Comparison of ENCODE assay signal across 17 cellular contexts in the genomic region with DNA sequence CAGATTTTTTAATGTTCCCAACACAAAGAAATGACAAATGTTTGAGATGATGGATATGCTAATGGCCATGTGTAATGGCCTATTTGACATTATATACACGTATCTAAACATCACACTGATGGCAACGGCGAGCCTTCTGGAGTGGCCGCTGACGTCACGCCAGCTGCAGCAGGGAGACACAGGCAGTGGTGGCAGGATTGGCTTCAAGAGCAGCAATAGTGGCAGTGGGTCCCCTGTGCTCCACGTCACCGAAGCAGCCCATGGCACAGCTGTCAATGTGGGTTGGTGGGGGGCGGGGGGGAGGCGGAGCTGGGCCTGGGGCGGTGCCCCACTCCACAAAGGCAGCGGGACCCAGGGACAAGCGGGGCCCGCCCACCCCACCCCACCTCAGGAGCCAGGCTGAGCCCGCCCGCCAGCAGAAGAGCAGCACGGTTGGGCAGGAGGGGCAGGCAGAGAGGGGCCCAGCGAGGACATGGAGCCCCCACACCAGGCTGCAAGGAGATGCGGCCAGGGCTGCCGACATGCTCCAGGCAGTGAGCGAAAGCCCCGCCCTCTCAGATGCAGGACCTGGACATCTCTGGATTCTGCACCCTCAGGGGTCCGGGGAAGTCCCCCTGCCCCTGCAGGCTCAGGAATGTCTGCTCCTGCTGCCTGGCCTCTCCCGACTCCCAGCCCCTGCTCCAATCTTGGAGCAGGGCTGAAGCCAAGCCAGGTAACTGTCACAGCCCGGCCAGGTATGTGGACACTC.
DNase-seq lines count a peak whose midpoint lies in the region; ATAC-seq and FAIRE-seq lines count a peak whose summit lies in the region.
"Had no signal": no experiment of that assay in that cellular context is flagged by ENCODE, and none has a peak within 500 bp of the region (broad histone marks: within the 10 kb centered on the region; RNA-seq: fewer than 3 reads in every experiment).

No MANE protein-coding gene starts in this region.

- H3K14ac ChIP-seq in neuronal stem cell (ENCODE audit: low read length), result no peak overlapping the region

- H2AFZ ChIP-seq in neuronal stem cell (ENCODE audit: low read length), result no peak overlapping the region

- H3K4me2 ChIP-seq in neuronal stem cell (ENCODE audit: insufficient read depth, low read length, poor library complexity, severe bottlenecking), result peak overlapping the region; percentile 43
- H3K4me2 ChIP-seq: BLaER1 treated with 17β-estradiol and CSF1 and Interleukin-3, amounts not matched to agents 10 nM and 100 nM had no signal

- H3K23ac ChIP-seq in neuronal stem cell (ENCODE audit: low read depth, low read length, poor library complexity), result peak overlapping the region; percentile 95

- no peak overlapping the region for H4K8ac ChIP-seq in neuronal stem cell (ENCODE audit: low read depth, low read length)

- H2BK15ac ChIP-seq in neuronal stem cell (ENCODE audit: low read length), result no peak overlapping the region

- no peak for ATAC-seq in HG03571 (IDR thresholded peaks at IDR 0.05; ENCODE audit: unreplicated experiment)
- ATAC-seq: body of pancreas had no signal

- H3K4ac ChIP-seq in neuronal stem cell (ENCODE audit: low read length), result no peak overlapping the region

- H3K36me3 ChIP-seq in neuronal stem cell (replicated peaks in 1 of 2; ENCODE audit: control insufficient read depth in 2 of 2, insufficient read depth in 2 of 2, low read length in 2 of 2), result no peaks in the 10 kb centered on the region
- H3K36me3 ChIP-seq: transverse colon had no signal

- peak overlapping the region; percentile 88 for H3K9ac ChIP-seq in neuronal stem cell (ENCODE audit: low read depth, low read length, poor library complexity)
- H3K9ac ChIP-seq: BLaER1 treated with 17β-estradiol and CSF1 and Interleukin-3, amounts not matched to agents 10 nM and 100 nM had no signal

- H2BK12ac ChIP-seq in neuronal stem cell (ENCODE audit: low read length), result peak overlapping the region; percentile 30

- H3K27me3 ChIP-seq in neuronal stem cell (ENCODE audit: control insufficient read depth in 3 of 3, insufficient read depth in 3 of 3, low read depth in 1 of 3, low read length in 3 of 3), result no peaks in the 10 kb centered on the region
- H3K27me3 ChIP-seq: BLaER1 treated with 17β-estradiol and CSF1 and Interleukin-3, amounts not matched to agents 10 nM and 100 nM; body of pancreas; transverse colon had no signal

- FAIRE-seq in frontal cortex (lab: Jason Lieb, UNC), result no peak

- WGBS in neuronal stem cell (ENCODE audit: extremely low coverage in 2 of 2, insufficient read length in 2 of 2, insufficient replicate concordance in 1 of 2), 2 donors, result no CpG with 5 or more reads among the region's 25 CpGs

- no peak overlapping the region for H2BK120ac ChIP-seq in neuronal stem cell (ENCODE audit: low read depth, low read length)

- H3K4me3 ChIP-seq in neuronal stem cell (ENCODE audit: low read length in 2 of 2), result peak overlapping the region in 1 of 2 donors; percentile 46
- H3K4me3 ChIP-seq: body of pancreas, psoas muscle, transverse colon had no signal

- DNase-seq in DMS53 treated with DMSO at 0.1 percent for 48 hours (lab: John Stamatoyannopoulos, UW; ENCODE audit: unreplicated experiment), result peak; percentile 12
- peak; percentile 52 for DNase-seq in NCI-H69 (lab: John Stamatoyannopoulos, UW)
- peak; percentile 16 to 30 for DNase-seq in frontal cortex (ENCODE audit: low spot score in 2 of 2)
- DNase-seq in neuronal stem cell (ENCODE audit: low spot score), result peak; percentile 23
- DNase-seq in NCI-H1105 (lab: John Stamatoyannopoulos, UW), result no peak
- no peak for DNase-seq in stimulated activated CD4-positive, alpha-beta T cell treated with anti-CD3 and anti-CD28 coated beads, Interleukin-1b, Interleukin-23, amount 100 ng/mL, for 48 hours
- DNase-seq in AML-193 (lab: John Stamatoyannopoulos, UW), result no peak
- DNase-seq: body of pancreas, foreskin fibroblast, kidney glomerular epithelial cell, NCI-H1436 treated with DMSO at 0.1 percent for 48 hours, NCI-H526 treated with DMSO at 0.1 percent for 48 hours, psoas muscle, SIG-M5, transverse colon had no signal

- H3K18ac ChIP-seq in neuronal stem cell (ENCODE audit: low read length), result peak overlapping the region; percentile 92

- no peaks in the 10 kb centered on the region for H3K9me3 ChIP-seq in neuronal stem cell (replicated peaks in 1 of 2; ENCODE audit: control insufficient read depth in 2 of 2, insufficient read depth in 1 of 2, low read depth in 1 of 2, low read length in 2 of 2)
- H3K9me3 ChIP-seq: body of pancreas, psoas muscle, transverse colon had no signal

- peaks cover 5% of the 10 kb centered on the region for H3K79me1 ChIP-seq in neuronal stem cell (ENCODE audit: low read depth, low read length)

- H2AK5ac ChIP-seq in neuronal stem cell (ENCODE audit: low read depth, low read length), result no peak overlapping the region

- H4K91ac ChIP-seq in neuronal stem cell (ENCODE audit: low read depth, low read length, poor library complexity), result no peak overlapping the region

- peaks cover 0 to 15% of the 10 kb centered on the region in 2 donors for H3K4me1 ChIP-seq in neuronal stem cell (ENCODE audit: control insufficient read depth in 2 of 2, insufficient read depth in 1 of 2, low read depth in 1 of 2, low read length in 2 of 2)
- H3K4me1 ChIP-seq: body of pancreas, transverse colon had no signal

- peak overlapping the region; percentile 6 for H2BK5ac ChIP-seq in neuronal stem cell (ENCODE audit: low read length)

- peak overlapping the region; percentile 36 for H3K27ac ChIP-seq in neuronal stem cell (replicated peaks; ENCODE audit: low read length)
- H3K27ac ChIP-seq: BLaER1 treated with 17β-estradiol and CSF1 and Interleukin-3, amounts not matched to agents 10 nM and 100 nM; body of pancreas; psoas muscle; transverse colon had no signal

Comparison
In these comparisons a context has a peak if more than half of its experiments do, and no peak if none do; other contexts are left out.
1. DNase-seq: peak in DMS53 treated with DMSO at 0.1 percent for 48 hours (single experiment), NCI-H69 (single experiment), frontal cortex (2 of 2) and neuronal stem cell (single experiment); none in NCI-H1105 (single experiment), stimulated activated CD4-positive, alpha-beta T cell treated with anti-CD3 and anti-CD28 coated beads, Interleukin-1b, Interleukin-23, amount 100 ng/mL, for 48 hours (single experiment) and AML-193 (0 of 2).